In genomic region chr16:12501727-12502457, GRCh38 we compare ENCODE assay signal across 17 cellular contexts.
"Had no signal": no experiment of that assay in that cellular context is flagged by ENCODE, and none has a peak within 500 bp of the region (broad histone marks: within the 10 kb centered on the region; RNA-seq: fewer than 3 reads in every experiment).

No MANE protein-coding gene starts in this region.

- H3K27ac ChIP-seq: brain microvascular endothelial cell, upper lobe of right lung had no signal

- H3K4me1 ChIP-seq: upper lobe of right lung had no signal

- H3K4me3 Mint-ChIP-seq: activated naive CD4-positive, alpha-beta T cell treated with anti-CD3 and anti-CD28 coated beads, Interleukin-2, amount 50 U/mL, for 24 hours; endodermal cell; stimulated activated naive CD8-positive, alpha-beta T cell treated with anti-CD3 and anti-CD28 coated beads, Interleukin-15, Interleukin-2, amounts not matched to agents 100 ng/mL and 50 ng/mL, for 24 hours had no signal

- ATAC-seq: esophagus mucosa, left ventricle myocardium superior, sciatic nerve, upper lobe of right lung had no signal

- H3K27me3 ChIP-seq: brain microvascular endothelial cell, upper lobe of right lung had no signal

- H3K36me3 Mint-ChIP-seq: activated naive CD4-positive, alpha-beta T cell treated with anti-CD3 and anti-CD28 coated beads, Interleukin-2, amount 50 U/mL, for 24 hours had no signal

- H3K9me3 ChIP-seq: upper lobe of right lung had no signal

- H3K9me3 Mint-ChIP-seq: activated naive CD4-positive, alpha-beta T cell treated with anti-CD3 and anti-CD28 coated beads, Interleukin-2, amount 50 U/mL, for 24 hours; endodermal cell; stimulated activated naive CD8-positive, alpha-beta T cell treated with anti-CD3 and anti-CD28 coated beads, Interleukin-15, Interleukin-2, amounts not matched to agents 100 ng/mL and 50 ng/mL, for 24 hours had no signal

- H3K4me3 ChIP-seq: upper lobe of right lung had no signal

- H3K27ac Mint-ChIP-seq: activated naive CD4-positive, alpha-beta T cell treated with anti-CD3 and anti-CD28 coated beads, Interleukin-2, amount 50 U/mL, for 24 hours; endodermal cell; stimulated activated naive CD8-positive, alpha-beta T cell treated with anti-CD3 and anti-CD28 coated beads, Interleukin-15, Interleukin-2, amounts not matched to agents 100 ng/mL and 50 ng/mL, for 24 hours had no signal

- H3K36me3 ChIP-seq: brain microvascular endothelial cell, upper lobe of right lung had no signal

- FAIRE-seq: TTC549 had no signal

- H3K27me3 Mint-ChIP-seq: activated naive CD4-positive, alpha-beta T cell treated with anti-CD3 and anti-CD28 coated beads, Interleukin-2, amount 50 U/mL, for 24 hours; stimulated activated naive CD8-positive, alpha-beta T cell treated with anti-CD3 and anti-CD28 coated beads, Interleukin-15, Interleukin-2, amounts not matched to agents 100 ng/mL and 50 ng/mL, for 24 hours had no signal

- DNase-seq: activated CD4-positive, CD25-positive, alpha-beta regulatory T cell; activated T-cell treated with anti-CD3 and anti-CD28 coated beads, Interleukin-2, amount 50 U/mL, for 1 hour; amygdala; brain microvascular endothelial cell; cerebellar nuclear complex; dermis blood vessel endothelial cell; endodermal cell; left ventricle myocardium superior; mesendoderm; stimulated activated CD4-positive, alpha-beta T cell treated with anti-CD3 and anti-CD28 coated beads, Interleukin-2, amount 100 ng/mL, for 48 hours; T-helper 2 cell; upper lobe of right lung had no signal
